ENCODE assay signal across 6 cellular contexts in genomic region chr16:88759245-88759975, GRCh38. TPM values are rescaled to one million over a fixed set of nuclear protein-coding genes. Genes with fewer than 3 reads are reported as not detected.
A peak's percentile ranks its signal among the peaks of the same experiment; 100 is the strongest.
DNase-seq lines count a peak whose midpoint lies in the region; ATAC-seq, FAIRE-seq and TF ChIP-seq lines count a peak whose summit lies in the region.

No MANE protein-coding gene starts in this region.

- peak overlapping the region in 3 of 4 donors; percentile 57 to 86 (median 82) for H3K4me3 Mint-ChIP-seq in CD4-positive, CD25-positive, alpha-beta regulatory T cell

- peak overlapping the region; percentile 85 to 96 (median 88) for H3K27ac Mint-ChIP-seq in CD4-positive, CD25-positive, alpha-beta regulatory T cell

- POLR2A ChIA-PET in HepG2 (lab: Yijun Ruan, JAX), result interaction anchor here (0.9 to 2.9 kb wide), 15 partner anchors 10 to 433 kb away, joined by 3 to 36 read pairs (median 5); partner anchors contain the start of genes APRT, GALNS, PIEZO1 and TRAPPC2L

- H3K9ac ChIP-seq in HepG2 (ENCODE audit: insufficient read depth, low read depth, low read length), result peak overlapping the region; percentile 53

- peak overlapping the region; percentile 69 for H3K27ac ChIP-seq in CD4-positive, CD25-positive, alpha-beta regulatory T cell (ENCODE audit: insufficient read depth, low read length, poor library complexity, severe bottlenecking)
- H3K27ac ChIP-seq in WERI-Rb-1, result 0 out of 2 replicates have a peak overlapping the region, but pooled peaks have one; percentile 18
- H3K27ac ChIP-seq in HepG2 (ENCODE audit: extremely low read length, insufficient read depth, low read length), result peak overlapping the region; percentile 61

- BruUV-seq in HepG2 (replicated peaks; lab: Mats Ljungman, UMichigan), result no TSS peak

- H4K20me1 ChIP-seq in HepG2 (ENCODE audit: insufficient read depth, low read length), result peaks cover 23% of the 10 kb centered on the region

- H3K4me1 ChIP-seq in CD4-positive, CD25-positive, alpha-beta regulatory T cell (ENCODE audit: control insufficient read depth, insufficient read depth, low read length, poor library complexity, severe bottlenecking), result peaks cover 47% of the 10 kb centered on the region
- peaks cover 60% of the 10 kb centered on the region for H3K4me1 ChIP-seq in HepG2 (ENCODE audit: insufficient read depth, low read length)

- ATAC-seq in CD4-positive, CD25-positive, alpha-beta regulatory T cell (ENCODE audit: low read depth in 2 of 2), result peak; percentile 57 to 66
- peak; percentile 83 for ATAC-seq in HepG2

- no peaks in the 10 kb centered on the region for H3K27me3 Mint-ChIP-seq in CD4-positive, CD25-positive, alpha-beta regulatory T cell

- peaks cover 11% of the 10 kb centered on the region for H3K36me3 ChIP-seq in CD4-positive, CD25-positive, alpha-beta regulatory T cell (ENCODE audit: control insufficient read depth, insufficient read depth, low read length)
- no peaks in the 10 kb centered on the region for H3K36me3 ChIP-seq in WERI-Rb-1
- peaks cover 0 to 2% of the 10 kb centered on the region in 2 experiments; a peak in 1 of 5 replicates for H3K36me3 ChIP-seq in HepG2 (replicated peaks in 1 of 2; ENCODE audit: control insufficient read depth in 1 of 2, insufficient read depth in 2 of 2, low read length in 2 of 2)

- CTCF ChIA-PET in HepG2 (lab: Yijun Ruan, JAX; ENCODE audit: low intra/inter-chr PET ratio, low total read pairs), result interaction anchor here (0.7 to 1.7 kb wide), 4 partner anchors 25 to 98 kb away, joined by 4 to 12 read pairs (median 4); partner anchors contain the start of genes GALNS, PIEZO1 and TRAPPC2L

- H2AFZ ChIP-seq in HepG2 (ENCODE audit: low read length), result no peak overlapping the region

- H3K36me3 Mint-ChIP-seq in CD4-positive, CD25-positive, alpha-beta regulatory T cell, result peaks cover 3% of the 10 kb centered on the region

- WGBS in HepG2 (ENCODE audit: low lambda C conversion rate), result 0% methylated on average over 12 of the region's 26 CpGs

- TF ChIP-seq RAD21 in HepG2 (CRISPR knock-in tag; IDR thresholded peaks at IDR 0.05), result peak; percentile 98

- FAIRE-seq in HepG2 (lab: Jason Lieb, UNC), result peak; percentile 96

- H3K9me3 Mint-ChIP-seq in CD4-positive, CD25-positive, alpha-beta regulatory T cell, result no peaks in the 10 kb centered on the region

- no peaks in the 10 kb centered on the region for H3K27me3 ChIP-seq in CD4-positive, CD25-positive, alpha-beta regulatory T cell (ENCODE audit: control insufficient read depth, insufficient read depth, low read length)
- H3K27me3 ChIP-seq in WERI-Rb-1 (ENCODE audit: insufficient read depth, low read depth, severe bottlenecking) (no peaks in the 10 kb centered on the region), HepG2 (ENCODE audit: control insufficient read depth in 1 of 2, insufficient read depth in 2 of 2, low read length in 2 of 2) (no peaks in the 10 kb centered on the region)

- in situ Hi-C loops in HepG2 (cut with HindIII; ENCODE audit: extremely low pct_ligation_motif_present, low pct_unique_long_range_greater_than_20kb), result loop anchor here (5.0 kb wide), 3 partner anchors 43 to 408 kb away; partner anchors contain the start of genes CDT1, GALNS and TRAPPC2L

- H3K4me3 ChIP-seq in CD4-positive, CD25-positive, alpha-beta regulatory T cell (ENCODE audit: low read depth, low read length), result no peak overlapping the region
- no peak overlapping the region for H3K4me3 ChIP-seq in WERI-Rb-1 (ENCODE audit: low read depth, low read length)
- peak overlapping the region; percentile 39 to 68 (median 43) for H3K4me3 ChIP-seq in HepG2 (replicated peaks in 1 of 3; ENCODE audit: insufficient read depth in 1 of 3, low read depth in 2 of 3, low read length in 3 of 3)

- intact Hi-C loops in HepG2 (cut with micrococcal nuclease; ENCODE audit: unreplicated experiment), result loop anchor here (1.0 to 5.0 kb wide), 3 partner anchors 28 to 98 kb away; partner anchors contain the start of genes APRT, GALNS and TRAPPC2L

- TF ChIP-seq CTCF in WERI-Rb-1 (IDR thresholded peaks at IDR 0.05; ENCODE audit: low read depth, low read length) (peak; percentile 41; the same call in 1 of the 2 replicates), HepG2 (CRISPR knock-in tag; IDR thresholded peaks at IDR 0.05) (peak; percentile 98)

- DNase-seq in CD4-positive, CD25-positive, alpha-beta regulatory T cell, result peak; percentile 35 to 78 (median 44)
- DNase-seq in WERI-Rb-1 (peak; percentile 73), HepG2 (ENCODE audit: low spot score) (peak; percentile 98), kidney glomerular epithelial cell (lab: John Stamatoyannopoulos, UW) (no peak), NCI-H524 treated with DMSO at 0.1 percent for 48 hours (lab: John Stamatoyannopoulos, UW) (no peak), NCI-H1048 (lab: John Stamatoyannopoulos, UW) (no peak)

- peak overlapping the region; percentile 73 for H3K4me2 ChIP-seq in HepG2 (ENCODE audit: low read depth, low read length)

- TF ChIP-seq EP300 in HepG2 (IDR thresholded peaks at IDR 0.05; ENCODE audit: low read depth in 2 of 2, low read length in 2 of 2), result 0 out of 4 replicates have a peak, but pooled peaks of 1 of the 2 experiments have one; percentile 49
- no peak for TF ChIP-seq EP300 in HepG2 (CRISPR knock-in tag; IDR thresholded peaks at IDR 0.05; ENCODE audit: borderline replicate concordance)

- H3K79me2 ChIP-seq in HepG2 (ENCODE audit: insufficient read depth, low read length), result peaks cover 20% of the 10 kb centered on the region

- H3K4me1 Mint-ChIP-seq in CD4-positive, CD25-positive, alpha-beta regulatory T cell, result peaks cover 0 to 45% (median 13%) of the 10 kb centered on the region in 4 donors

- TF ChIP-seq POLR2A in HepG2 (IDR thresholded peaks at IDR 0.05; ENCODE audit: insufficient read depth in 1 of 2, low read depth in 2 of 2, low read length in 2 of 2), result peak; percentile 74 to 75

- H3K9me3 ChIP-seq in CD4-positive, CD25-positive, alpha-beta regulatory T cell (ENCODE audit: control insufficient read depth in 2 of 2, low read length in 2 of 2), result no peaks in the 10 kb centered on the region
- H3K9me3 ChIP-seq in WERI-Rb-1 (ENCODE audit: severe bottlenecking) (no peaks in the 10 kb centered on the region), HepG2 (ENCODE audit: low read length) (no peaks in the 10 kb centered on the region)

RNA-seq across cellular contexts. Expression of gene PIEZO1, which starts 25.6 kb away (rescaled TPM):
- 337 TPM for total RNA-seq in CD4-positive, CD25-positive, alpha-beta regulatory T cell
- 10 to 100 TPM; 18.1 to 23.6 (median 19.9) TPM for polyA plus RNA-seq in CD4-positive, CD25-positive, alpha-beta regulatory T cell
- 32.5 and 85.0 TPM in 2 replicates for total RNA-seq in HepG2 (2016; rRNA removed; fragmentation: Illumina TruSeq; extraction: Trizol)
- total RNA-seq in HepG2 (2016; cell fraction: cytosol; rRNA removed; fragmentation: Illumina TruSeq; extraction: Trizol; ENCODE audit: low read depth), result 42.1 and 42.4 TPM in 2 replicates
- 27.7 and 89.8 TPM in 2 replicates for total RNA-seq in HepG2 (2016; cell fraction: insoluble cytoplasmic fraction; rRNA removed; fragmentation: Illumina TruSeq; extraction: Trizol)
- total RNA-seq in HepG2 (2016; cell fraction: membrane; rRNA removed; fragmentation: Illumina TruSeq; extraction: Trizol), result 37.0 TPM in 2 replicates
- total RNA-seq in HepG2 (2016; cell fraction: nucleus; rRNA removed; fragmentation: Illumina TruSeq; extraction: Trizol), result 117 and 146 TPM in 2 replicates
- 67.9 and 93.5 TPM in 2 replicates for polyA plus RNA-seq in HepG2 (2011; rRNA removed)
- polyA plus RNA-seq in HepG2 (2011; cell fraction: cytosol; rRNA removed), result 42.8 and 69.2 TPM in 2 replicates
- 643 and 860 TPM in 2 replicates for polyA plus RNA-seq in HepG2 (2011; cell fraction: nucleus; rRNA removed)
- 52.4 and 78.3 TPM in 2 replicates for polyA plus RNA-seq in HepG2 (2012)
- polyA plus RNA-seq in HepG2 (2016; cell fraction: cytosol; fragmentation: Illumina TruSeq; extraction: Trizol; ENCODE audit: low read depth), result 12.7 and 13.6 TPM in 2 replicates
- 33.4 and 36.7 TPM in 2 replicates for polyA plus RNA-seq in HepG2 (2016; cell fraction: insoluble cytoplasmic fraction; fragmentation: Illumina TruSeq; extraction: Trizol; ENCODE audit: low read depth)
- polyA plus RNA-seq in HepG2 (2016; cell fraction: membrane; fragmentation: Illumina TruSeq; extraction: Trizol; ENCODE audit: low read depth), result 20.6 and 22.7 TPM in 2 replicates
- polyA plus RNA-seq in HepG2 (2016; cell fraction: nucleus; fragmentation: Illumina TruSeq; extraction: Trizol; ENCODE audit: insufficient read depth, low read depth), result 296 and 336 TPM in 2 replicates
- polyA minus RNA-seq in HepG2 (2011; rRNA and poly(A)+ RNA removed; ENCODE audit: low replicate concordance), result 101 and 184 TPM in 2 replicates
- polyA minus RNA-seq in HepG2 (2011; cell fraction: cytosol; rRNA and poly(A)+ RNA removed), result 44.8 and 52.9 TPM in 2 replicates
- polyA minus RNA-seq in HepG2 (2011; cell fraction: nucleus; rRNA and poly(A)+ RNA removed), result 89.5 and 109 TPM in 2 replicates

RNA-seq across cellular contexts. Expression of gene CDT1, which starts 44.2 kb away (rescaled TPM):
- total RNA-seq in CD4-positive, CD25-positive, alpha-beta regulatory T cell, result 4.8 TPM
- 1 to 10 TPM in 2 of 4 donors, under 1 TPM in 2; 0.60 to 1.4 (median 1.2) TPM for polyA plus RNA-seq in CD4-positive, CD25-positive, alpha-beta regulatory T cell
- total RNA-seq in HepG2 (2016; rRNA removed; fragmentation: Illumina TruSeq; extraction: Trizol), result 16.5 and 23.1 TPM in 2 replicates
- 14.3 and 18.2 TPM in 2 replicates for total RNA-seq in HepG2 (2016; cell fraction: cytosol; rRNA removed; fragmentation: Illumina TruSeq; extraction: Trizol; ENCODE audit: low read depth)
- total RNA-seq in HepG2 (2016; cell fraction: insoluble cytoplasmic fraction; rRNA removed; fragmentation: Illumina TruSeq; extraction: Trizol), result 15.0 and 21.7 TPM in 2 replicates
- total RNA-seq in HepG2 (2016; cell fraction: membrane; rRNA removed; fragmentation: Illumina TruSeq; extraction: Trizol), result 30.9 and 31.0 TPM in 2 replicates
- 12.6 and 18.8 TPM in 2 replicates for total RNA-seq in HepG2 (2016; cell fraction: nucleus; rRNA removed; fragmentation: Illumina TruSeq; extraction: Trizol)
- polyA plus RNA-seq in HepG2 (2011; rRNA removed), result 17.9 and 23.8 TPM in 2 replicates
- polyA plus RNA-seq in HepG2 (2011; cell fraction: cytosol; rRNA removed), result 15.0 and 37.3 TPM in 2 replicates
- 29.6 and 46.8 TPM in 2 replicates for polyA plus RNA-seq in HepG2 (2011; cell fraction: nucleus; rRNA removed)
- polyA plus RNA-seq in HepG2 (2012), result 13.5 and 17.6 TPM in 2 replicates
- polyA plus RNA-seq in HepG2 (2016; cell fraction: cytosol; fragmentation: Illumina TruSeq; extraction: Trizol; ENCODE audit: low read depth), result 18.5 and 24.2 TPM in 2 replicates
- polyA plus RNA-seq in HepG2 (2016; cell fraction: insoluble cytoplasmic fraction; fragmentation: Illumina TruSeq; extraction: Trizol; ENCODE audit: low read depth), result 22.4 and 29.0 TPM in 2 replicates
- 25.4 and 37.1 TPM in 2 replicates for polyA plus RNA-seq in HepG2 (2016; cell fraction: membrane; fragmentation: Illumina TruSeq; extraction: Trizol; ENCODE audit: low read depth)
- polyA plus RNA-seq in HepG2 (2016; cell fraction: nucleus; fragmentation: Illumina TruSeq; extraction: Trizol; ENCODE audit: insufficient read depth, low read depth), result 34.6 and 39.8 TPM in 2 replicates
- polyA minus RNA-seq in HepG2 (2011; rRNA and poly(A)+ RNA removed; ENCODE audit: low replicate concordance), result 25.0 and 71.0 TPM in 2 replicates
- polyA minus RNA-seq in HepG2 (2011; cell fraction: cytosol; rRNA and poly(A)+ RNA removed), result 28.6 and 52.8 TPM in 2 replicates
- polyA minus RNA-seq in HepG2 (2011; cell fraction: nucleus; rRNA and poly(A)+ RNA removed), result 6.7 and 8.8 TPM in 2 replicates

RNA-seq across cellular contexts. Expression of gene APRT, which starts 52.3 kb away (rescaled TPM):
- total RNA-seq in CD4-positive, CD25-positive, alpha-beta regulatory T cell, result 145 TPM
- 100 to 1,000 TPM; 370 to 489 (median 443) TPM for polyA plus RNA-seq in CD4-positive, CD25-positive, alpha-beta regulatory T cell
- 242 and 274 TPM in 2 replicates for total RNA-seq in HepG2 (2016; rRNA removed; fragmentation: Illumina TruSeq; extraction: Trizol)
- 163 and 167 TPM in 2 replicates for total RNA-seq in HepG2 (2016; cell fraction: cytosol; rRNA removed; fragmentation: Illumina TruSeq; extraction: Trizol; ENCODE audit: low read depth)
- 238 and 275 TPM in 2 replicates for total RNA-seq in HepG2 (2016; cell fraction: insoluble cytoplasmic fraction; rRNA removed; fragmentation: Illumina TruSeq; extraction: Trizol)
- total RNA-seq in HepG2 (2016; cell fraction: membrane; rRNA removed; fragmentation: Illumina TruSeq; extraction: Trizol), result 188 and 208 TPM in 2 replicates
- 99.7 and 110 TPM in 2 replicates for total RNA-seq in HepG2 (2016; cell fraction: nucleus; rRNA removed; fragmentation: Illumina TruSeq; extraction: Trizol)
- 155 and 210 TPM in 2 replicates for polyA plus RNA-seq in HepG2 (2011; rRNA removed)
- 94.2 and 153 TPM in 2 replicates for polyA plus RNA-seq in HepG2 (2011; cell fraction: cytosol; rRNA removed)
- polyA plus RNA-seq in HepG2 (2011; cell fraction: nucleus; rRNA removed), result 101 and 126 TPM in 2 replicates
- polyA plus RNA-seq in HepG2 (2012), result 136 and 175 TPM in 2 replicates
- 172 and 184 TPM in 2 replicates for polyA plus RNA-seq in HepG2 (2016; cell fraction: cytosol; fragmentation: Illumina TruSeq; extraction: Trizol; ENCODE audit: low read depth)
- polyA plus RNA-seq in HepG2 (2016; cell fraction: insoluble cytoplasmic fraction; fragmentation: Illumina TruSeq; extraction: Trizol; ENCODE audit: low read depth), result 339 and 349 TPM in 2 replicates
- polyA plus RNA-seq in HepG2 (2016; cell fraction: membrane; fragmentation: Illumina TruSeq; extraction: Trizol; ENCODE audit: low read depth), result 196 and 203 TPM in 2 replicates
- polyA plus RNA-seq in HepG2 (2016; cell fraction: nucleus; fragmentation: Illumina TruSeq; extraction: Trizol; ENCODE audit: insufficient read depth, low read depth), result 192 and 201 TPM in 2 replicates
- 83.2 and 86.7 TPM in 2 replicates for polyA minus RNA-seq in HepG2 (2011; rRNA and poly(A)+ RNA removed; ENCODE audit: low replicate concordance)
- 75.3 and 84.8 TPM in 2 replicates for polyA minus RNA-seq in HepG2 (2011; cell fraction: cytosol; rRNA and poly(A)+ RNA removed)
- polyA minus RNA-seq in HepG2 (2011; cell fraction: nucleus; rRNA and poly(A)+ RNA removed), result 35.7 and 49.8 TPM in 2 replicates

RNA-seq across cellular contexts. Expression of gene CTU2, which starts 53.1 kb away (rescaled TPM):
- 26.0 TPM for total RNA-seq in CD4-positive, CD25-positive, alpha-beta regulatory T cell
- 10 to 100 TPM; 11.8 to 14.0 (median 12.6) TPM for polyA plus RNA-seq in CD4-positive, CD25-positive, alpha-beta regulatory T cell
- 21.9 TPM in 2 replicates for total RNA-seq in HepG2 (2016; rRNA removed; fragmentation: Illumina TruSeq; extraction: Trizol)
- 11.4 and 12.8 TPM in 2 replicates for total RNA-seq in HepG2 (2016; cell fraction: cytosol; rRNA removed; fragmentation: Illumina TruSeq; extraction: Trizol; ENCODE audit: low read depth)
- 16.8 and 22.4 TPM in 2 replicates for total RNA-seq in HepG2 (2016; cell fraction: insoluble cytoplasmic fraction; rRNA removed; fragmentation: Illumina TruSeq; extraction: Trizol)
- 13.8 and 15.9 TPM in 2 replicates for total RNA-seq in HepG2 (2016; cell fraction: membrane; rRNA removed; fragmentation: Illumina TruSeq; extraction: Trizol)
- total RNA-seq in HepG2 (2016; cell fraction: nucleus; rRNA removed; fragmentation: Illumina TruSeq; extraction: Trizol), result 16.7 and 17.2 TPM in 2 replicates
- 13.3 and 18.5 TPM in 2 replicates for polyA plus RNA-seq in HepG2 (2011; rRNA removed)
- 11.8 and 19.4 TPM in 2 replicates for polyA plus RNA-seq in HepG2 (2011; cell fraction: cytosol; rRNA removed)
- 63.3 and 73.6 TPM in 2 replicates for polyA plus RNA-seq in HepG2 (2011; cell fraction: nucleus; rRNA removed)
- polyA plus RNA-seq in HepG2 (2012), result 11.6 and 15.1 TPM in 2 replicates
- 12.4 and 16.5 TPM in 2 replicates for polyA plus RNA-seq in HepG2 (2016; cell fraction: cytosol; fragmentation: Illumina TruSeq; extraction: Trizol; ENCODE audit: low read depth)
- polyA plus RNA-seq in HepG2 (2016; cell fraction: insoluble cytoplasmic fraction; fragmentation: Illumina TruSeq; extraction: Trizol; ENCODE audit: low read depth), result 20.9 and 22.4 TPM in 2 replicates
- 13.3 and 14.9 TPM in 2 replicates for polyA plus RNA-seq in HepG2 (2016; cell fraction: membrane; fragmentation: Illumina TruSeq; extraction: Trizol; ENCODE audit: low read depth)
- 39.4 and 44.9 TPM in 2 replicates for polyA plus RNA-seq in HepG2 (2016; cell fraction: nucleus; fragmentation: Illumina TruSeq; extraction: Trizol; ENCODE audit: insufficient read depth, low read depth)
- 23.1 and 25.7 TPM in 2 replicates for polyA minus RNA-seq in HepG2 (2011; rRNA and poly(A)+ RNA removed; ENCODE audit: low replicate concordance)
- polyA minus RNA-seq in HepG2 (2011; cell fraction: cytosol; rRNA and poly(A)+ RNA removed), result 15.2 and 18.6 TPM in 2 replicates
- polyA minus RNA-seq in HepG2 (2011; cell fraction: nucleus; rRNA and poly(A)+ RNA removed), result 19.3 and 20.7 TPM in 2 replicates

RNA-seq across cellular contexts. Expression of gene RNF166, which starts 53.2 kb away (rescaled TPM):
- 420 TPM for total RNA-seq in CD4-positive, CD25-positive, alpha-beta regulatory T cell
- 100 to 1,000 TPM in 1 of 4 donors, 10 to 100 TPM in 3; 63.6 to 118 (median 97.3) TPM for polyA plus RNA-seq in CD4-positive, CD25-positive, alpha-beta regulatory T cell
- total RNA-seq in HepG2 (2016; rRNA removed; fragmentation: Illumina TruSeq; extraction: Trizol), result 15.1 and 23.0 TPM in 2 replicates
- 36.0 and 37.2 TPM in 2 replicates for total RNA-seq in HepG2 (2016; cell fraction: cytosol; rRNA removed; fragmentation: Illumina TruSeq; extraction: Trizol; ENCODE audit: low read depth)
- 17.3 and 23.3 TPM in 2 replicates for total RNA-seq in HepG2 (2016; cell fraction: insoluble cytoplasmic fraction; rRNA removed; fragmentation: Illumina TruSeq; extraction: Trizol)
- total RNA-seq in HepG2 (2016; cell fraction: membrane; rRNA removed; fragmentation: Illumina TruSeq; extraction: Trizol), result 41.6 and 45.9 TPM in 2 replicates
- total RNA-seq in HepG2 (2016; cell fraction: nucleus; rRNA removed; fragmentation: Illumina TruSeq; extraction: Trizol), result 14.0 and 14.1 TPM in 2 replicates
- polyA plus RNA-seq in HepG2 (2011; rRNA removed), result 21.4 and 26.2 TPM in 2 replicates
- 14.8 and 24.4 TPM in 2 replicates for polyA plus RNA-seq in HepG2 (2011; cell fraction: cytosol; rRNA removed)
- polyA plus RNA-seq in HepG2 (2011; cell fraction: nucleus; rRNA removed), result 83.8 and 91.3 TPM in 2 replicates
- polyA plus RNA-seq in HepG2 (2012), result 12.2 and 16.1 TPM in 2 replicates
- 22.9 and 25.4 TPM in 2 replicates for polyA plus RNA-seq in HepG2 (2016; cell fraction: cytosol; fragmentation: Illumina TruSeq; extraction: Trizol; ENCODE audit: low read depth)
- 19.2 and 20.2 TPM in 2 replicates for polyA plus RNA-seq in HepG2 (2016; cell fraction: insoluble cytoplasmic fraction; fragmentation: Illumina TruSeq; extraction: Trizol; ENCODE audit: low read depth)
- 32.0 and 34.1 TPM in 2 replicates for polyA plus RNA-seq in HepG2 (2016; cell fraction: membrane; fragmentation: Illumina TruSeq; extraction: Trizol; ENCODE audit: low read depth)
- 36.7 and 43.4 TPM in 2 replicates for polyA plus RNA-seq in HepG2 (2016; cell fraction: nucleus; fragmentation: Illumina TruSeq; extraction: Trizol; ENCODE audit: insufficient read depth, low read depth)
- polyA minus RNA-seq in HepG2 (2011; rRNA and poly(A)+ RNA removed; ENCODE audit: low replicate concordance), result 11.5 and 25.6 TPM in 2 replicates
- 12.9 and 17.8 TPM in 2 replicates for polyA minus RNA-seq in HepG2 (2011; cell fraction: cytosol; rRNA and poly(A)+ RNA removed)
- polyA minus RNA-seq in HepG2 (2011; cell fraction: nucleus; rRNA and poly(A)+ RNA removed), result 14.2 and 18.7 TPM in 2 replicates

Comparison
In these comparisons a context has a peak if more than half of its experiments do, and no peak if none do; other contexts are left out.
1. DNase-seq: peak in CD4-positive, CD25-positive, alpha-beta regulatory T cell (3 of 3), WERI-Rb-1 (single experiment) and HepG2 (single experiment); none in kidney glomerular epithelial cell (single experiment), NCI-H524 treated with DMSO at 0.1 percent for 48 hours (single experiment) and NCI-H1048 (single experiment).
2. H3K27ac ChIP-seq: peak in every context shown above with its lines; median percentile 69 in CD4-positive, CD25-positive, alpha-beta regulatory T cell; 61 in HepG2; 18 in WERI-Rb-1.
3. H3K4me3 ChIP-seq: peak in HepG2 (3 of 3); none in CD4-positive, CD25-positive, alpha-beta regulatory T cell (single experiment) and WERI-Rb-1 (single experiment).